8 cellular contexts compared by ENCODE assay signal in the genomic region with DNA sequence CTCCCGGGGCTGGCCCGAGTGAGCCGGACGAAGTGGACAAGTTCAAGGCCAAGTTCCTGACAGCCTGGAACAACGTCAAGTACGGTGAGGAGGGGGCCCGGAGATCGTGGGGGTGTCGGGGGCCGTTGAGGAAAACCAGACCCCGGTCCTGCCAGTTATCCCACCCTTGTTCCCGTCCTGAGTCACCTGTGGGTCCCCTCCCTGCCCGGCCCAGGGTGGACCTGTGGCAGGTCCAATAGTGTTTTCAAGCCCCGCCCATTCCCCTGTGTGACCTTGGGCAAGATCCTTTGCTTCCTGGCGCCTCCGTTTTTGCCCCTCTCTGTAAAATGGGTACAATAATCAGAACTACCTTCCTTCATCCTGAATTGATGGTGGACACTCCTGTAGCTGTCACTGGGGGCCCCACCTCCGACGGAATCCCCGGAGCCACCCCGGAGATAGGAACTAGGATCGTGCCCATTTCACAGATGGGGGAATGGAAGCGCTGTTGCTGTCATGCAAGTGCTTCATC. TPM values are rescaled to one million over a fixed set of nuclear protein-coding genes. Genes with fewer than 3 reads are reported as not detected.
DNase-seq lines count a peak whose midpoint lies in the region; FAIRE-seq and TF ChIP-seq lines count a peak whose summit lies in the region.

No MANE protein-coding gene starts in this region.

- peaks cover 9% of the 10 kb centered on the region for H3K36me3 Mint-ChIP-seq in stimulated activated naive CD8-positive, alpha-beta T cell treated with anti-CD3 and anti-CD28 coated beads, Interleukin-15, Interleukin-2, amounts not matched to agents 100 ng/mL and 50 ng/mL, for 24 hours (ENCODE audit: low read depth)

- H3K9me3 ChIP-seq in ascending aorta (no peaks in the 10 kb centered on the region), keratinocyte (ENCODE audit: control insufficient read depth, low read depth, low read length) (no peaks in the 10 kb centered on the region)

- peaks cover 6% of the 10 kb centered on the region for H3K27me3 Mint-ChIP-seq in stimulated activated naive CD8-positive, alpha-beta T cell treated with anti-CD3 and anti-CD28 coated beads, Interleukin-15, Interleukin-2, amounts not matched to agents 100 ng/mL and 50 ng/mL, for 24 hours

- peak; percentile 15 for DNase-seq in NCI-H2029 (lab: John Stamatoyannopoulos, UW)
- no peak for DNase-seq in NCI-H2029 treated with DMSO at 0.1 percent for 48 hours (lab: John Stamatoyannopoulos, UW)
- no peak for DNase-seq in Jurkat, Clone E6-1 (ENCODE audit: low read depth, low spot score)
- no peak for DNase-seq in ascending aorta (ENCODE audit: low spot score in 2 of 2)
- no peak for DNase-seq in keratinocyte (ENCODE audit: low read depth, low spot score)
- DNase-seq in GDM1 (lab: John Stamatoyannopoulos, UW) = no peak
- no peak for DNase-seq in cortex of kidney (lab: John Stamatoyannopoulos, UW)

- peak overlapping the region; percentile 62 for H3K27ac Mint-ChIP-seq in stimulated activated naive CD8-positive, alpha-beta T cell treated with anti-CD3 and anti-CD28 coated beads, Interleukin-15, Interleukin-2, amounts not matched to agents 100 ng/mL and 50 ng/mL, for 24 hours

- H3K9me3 Mint-ChIP-seq in stimulated activated naive CD8-positive, alpha-beta T cell treated with anti-CD3 and anti-CD28 coated beads, Interleukin-15, Interleukin-2, amounts not matched to agents 100 ng/mL and 50 ng/mL, for 24 hours = no peaks in the 10 kb centered on the region

- H3K4me2 ChIP-seq in keratinocyte (ENCODE audit: control insufficient read depth, extremely low read depth, insufficient read depth, low read depth, low read length) = peak overlapping the region; percentile 61

- no peak for TF ChIP-seq CTCF in ascending aorta (IDR thresholded peaks at IDR 0.05)
- no peak for TF ChIP-seq CTCF in keratinocyte (optimal IDR thresholded peaks at IDR 0.05 in 1 of 3, IDR thresholded peaks at IDR 0.05 in 1 of 3, conservative IDR thresholded peaks at IDR 0.05 in 1 of 3; ENCODE audit: extremely low read depth in 1 of 3, insufficient read depth in 2 of 3, low read length in 3 of 3)

- H3K9me1 ChIP-seq in keratinocyte (ENCODE audit: control insufficient read depth, extremely low read depth, insufficient read depth, low read length) = no peaks in the 10 kb centered on the region

- H3K4me1 ChIP-seq in ascending aorta (peaks cover 10 to 14% of the 10 kb centered on the region in 2 donors), keratinocyte (ENCODE audit: control insufficient read depth, extremely low read depth, insufficient read depth, low read length) (peaks cover 9% of the 10 kb centered on the region)

- peaks cover 10% of the 10 kb centered on the region for H3K79me2 ChIP-seq in keratinocyte (ENCODE audit: control insufficient read depth, insufficient read depth, low read length)

- H3K36me3 ChIP-seq in ascending aorta (peaks cover 13 to 20% of the 10 kb centered on the region in 2 donors), keratinocyte (ENCODE audit: control insufficient read depth in 2 of 2, extremely low read depth in 1 of 2, insufficient read depth in 2 of 2, low read length in 2 of 2) (peaks cover 9 to 10% of the 10 kb centered on the region in 2 experiments)

- peak overlapping the region; percentile 87 for H3K4me3 Mint-ChIP-seq in stimulated activated naive CD8-positive, alpha-beta T cell treated with anti-CD3 and anti-CD28 coated beads, Interleukin-15, Interleukin-2, amounts not matched to agents 100 ng/mL and 50 ng/mL, for 24 hours

- dilution Hi-C loops in keratinocyte (cut with MboI; ENCODE audit: extremely low pct_ligation_motif_present, low sequenced_read_pairs) = no loop called here

- peak overlapping the region; percentile 52 for H2AFZ ChIP-seq in keratinocyte (ENCODE audit: control insufficient read depth, low read length)

- H3K27me3 ChIP-seq in ascending aorta (no peaks in the 10 kb centered on the region), keratinocyte (ENCODE audit: control insufficient read depth, extremely low read depth, insufficient read depth, low read length) (no peaks in the 10 kb centered on the region)

- H3K4me3 ChIP-seq in Jurkat, Clone E6-1 (ENCODE audit: low read length) = peak overlapping the region; percentile 92
- H3K4me3 ChIP-seq in ascending aorta (peak overlapping the region; percentile 98 to 100), keratinocyte (ENCODE audit: control insufficient read depth in 2 of 3, extremely low read depth in 1 of 3, insufficient read depth in 2 of 3, low read depth in 1 of 3, low read length in 3 of 3) (peak overlapping the region; percentile 61 to 86 (median 68))

- FAIRE-seq in keratinocyte (lab: Jason Lieb, UNC) = no peak

- peaks cover 10% of the 10 kb centered on the region for H3K4me1 Mint-ChIP-seq in stimulated activated naive CD8-positive, alpha-beta T cell treated with anti-CD3 and anti-CD28 coated beads, Interleukin-15, Interleukin-2, amounts not matched to agents 100 ng/mL and 50 ng/mL, for 24 hours (ENCODE audit: low read depth)

- intact Hi-C loops in ascending aorta (cut with DNase I) = no loop called here

- no peaks in the 10 kb centered on the region for H4K20me1 ChIP-seq in keratinocyte (ENCODE audit: control insufficient read depth, extremely low read depth, insufficient read depth, low read length)

- H3K9ac ChIP-seq in keratinocyte (ENCODE audit: control insufficient read depth, extremely low read depth, insufficient read depth, low read length) = peak overlapping the region; percentile 82

- H3K27ac ChIP-seq in ascending aorta = peak overlapping the region; percentile 89 to 90
- H3K27ac ChIP-seq in keratinocyte (ENCODE audit: control insufficient read depth, insufficient read depth, low read length) = peak overlapping the region; percentile 43

RNA-seq across cellular contexts. Expression of a gene that starts 0.6 kb away (rescaled TPM):
- polyA plus RNA-seq in Jurkat, Clone E6-1 (2012; ENCODE audit: insufficient read depth, insufficient read length) = 45.7 TPM
- 11.0 TPM for total RNA-seq in ascending aorta
- polyA plus RNA-seq in keratinocyte = 12.6 to 17.9 TPM (median 15.5 TPM) in 3 replicates
- polyA plus RNA-seq in keratinocyte (2011; ENCODE audit: low read depth) = 6.1 TPM
- polyA plus RNA-seq in keratinocyte (2011; cell fraction: cytosol; rRNA removed) = 12.4 and 19.5 TPM in 2 replicates
- 22.0 and 29.4 TPM in 2 replicates for polyA plus RNA-seq in keratinocyte (2011; cell fraction: nucleus; rRNA removed)
- polyA plus RNA-seq in keratinocyte (2012; ENCODE audit: low replicate concordance) = 19.0 and 37.1 TPM in 2 replicates
- polyA minus RNA-seq in keratinocyte = 8.8 to 43.4 TPM (median 16.2 TPM) in 3 replicates
- polyA minus RNA-seq in keratinocyte (2011; cell fraction: cytosol; rRNA and poly(A)+ RNA removed) = 30.3 TPM
- polyA minus RNA-seq in keratinocyte (2011; cell fraction: nucleus; rRNA and poly(A)+ RNA removed) = 9.8 and 10.8 TPM in 2 replicates

RNA-seq across cellular contexts. Expression of a gene that starts 21.5 kb away (rescaled TPM):
- polyA plus RNA-seq in Jurkat, Clone E6-1 (2012; ENCODE audit: insufficient read depth, insufficient read length) = 89.3 TPM
- 21.9 TPM for total RNA-seq in ascending aorta
- polyA plus RNA-seq in keratinocyte = 13.4 to 19.0 TPM (median 13.5 TPM) in 3 replicates
- 48.2 TPM for polyA plus RNA-seq in keratinocyte (2011; ENCODE audit: low read depth)
- 7.6 and 12.7 TPM in 2 replicates for polyA plus RNA-seq in keratinocyte (2011; cell fraction: cytosol; rRNA removed)
- 41.0 and 42.6 TPM in 2 replicates for polyA plus RNA-seq in keratinocyte (2011; cell fraction: nucleus; rRNA removed)
- 12.5 and 20.2 TPM in 2 replicates for polyA plus RNA-seq in keratinocyte (2012; ENCODE audit: low replicate concordance)
- 4.5 to 7.4 TPM (median 5.3 TPM) in 3 replicates for polyA minus RNA-seq in keratinocyte
- polyA minus RNA-seq in keratinocyte (2011; cell fraction: cytosol; rRNA and poly(A)+ RNA removed) = 13.8 TPM
- polyA minus RNA-seq in keratinocyte (2011; cell fraction: nucleus; rRNA and poly(A)+ RNA removed) = 8.1 and 9.8 TPM in 2 replicates

RNA-seq across cellular contexts. Expression of a gene that starts 24.5 kb away (rescaled TPM):
- polyA plus RNA-seq in Jurkat, Clone E6-1 (2012; ENCODE audit: insufficient read depth, insufficient read length) = 69.7 TPM
- total RNA-seq in ascending aorta = 20.3 TPM
- polyA plus RNA-seq in keratinocyte = 3.9 to 7.3 TPM (median 6.8 TPM) in 3 replicates
- 1.9 TPM for polyA plus RNA-seq in keratinocyte (2011; ENCODE audit: low read depth)
- 4.1 and 8.0 TPM in 2 replicates for polyA plus RNA-seq in keratinocyte (2011; cell fraction: cytosol; rRNA removed)
- polyA plus RNA-seq in keratinocyte (2011; cell fraction: nucleus; rRNA removed) = 4.1 and 5.0 TPM in 2 replicates
- polyA plus RNA-seq in keratinocyte (2012; ENCODE audit: low replicate concordance) = 4.8 and 13.1 TPM in 2 replicates
- 2.5 to 6.5 TPM (median 2.8 TPM) in 3 replicates for polyA minus RNA-seq in keratinocyte
- polyA minus RNA-seq in keratinocyte (2011; cell fraction: cytosol; rRNA and poly(A)+ RNA removed) = 10.0 TPM
- 0.93 and 0.95 TPM in 2 replicates for polyA minus RNA-seq in keratinocyte (2011; cell fraction: nucleus; rRNA and poly(A)+ RNA removed)

RNA-seq across cellular contexts. Expression of a gene that starts 27.1 kb away (rescaled TPM):
- polyA plus RNA-seq in Jurkat, Clone E6-1 (2012; ENCODE audit: insufficient read depth, insufficient read length) = not detected
- total RNA-seq in ascending aorta = 3.1 TPM
- 9.4 to 10.5 TPM (median 10.3 TPM) in 3 replicates for polyA plus RNA-seq in keratinocyte
- 47.8 TPM for polyA plus RNA-seq in keratinocyte (2011; ENCODE audit: low read depth)
- polyA plus RNA-seq in keratinocyte (2011; cell fraction: cytosol; rRNA removed) = 3.5 and 5.5 TPM in 2 replicates
- 15.9 and 17.3 TPM in 2 replicates for polyA plus RNA-seq in keratinocyte (2011; cell fraction: nucleus; rRNA removed)
- 10.9 and 26.2 TPM in 2 replicates for polyA plus RNA-seq in keratinocyte (2012; ENCODE audit: low replicate concordance)
- 2.2 to 4.1 TPM (median 3.0 TPM) in 3 replicates for polyA minus RNA-seq in keratinocyte
- 20.5 TPM for polyA minus RNA-seq in keratinocyte (2011; cell fraction: cytosol; rRNA and poly(A)+ RNA removed)
- 16.1 and 16.9 TPM in 2 replicates for polyA minus RNA-seq in keratinocyte (2011; cell fraction: nucleus; rRNA and poly(A)+ RNA removed)

RNA-seq across cellular contexts. Expression of a gene that starts 41.1 kb away (rescaled TPM):
- 116 TPM for polyA plus RNA-seq in Jurkat, Clone E6-1 (2012; ENCODE audit: insufficient read depth, insufficient read length)
- 57.8 TPM for total RNA-seq in ascending aorta
- 29.6 to 46.2 TPM (median 35.8 TPM) in 3 replicates for polyA plus RNA-seq in keratinocyte
- polyA plus RNA-seq in keratinocyte (2011; ENCODE audit: low read depth) = 72.0 TPM
- polyA plus RNA-seq in keratinocyte (2011; cell fraction: cytosol; rRNA removed) = 29.6 and 38.7 TPM in 2 replicates
- polyA plus RNA-seq in keratinocyte (2011; cell fraction: nucleus; rRNA removed) = 30.4 and 36.2 TPM in 2 replicates
- 39.7 and 41.5 TPM in 2 replicates for polyA plus RNA-seq in keratinocyte (2012; ENCODE audit: low replicate concordance)
- 84.3 to 118 TPM (median 110 TPM) in 3 replicates for polyA minus RNA-seq in keratinocyte
- 87.5 TPM for polyA minus RNA-seq in keratinocyte (2011; cell fraction: cytosol; rRNA and poly(A)+ RNA removed)
- 20.8 and 23.4 TPM in 2 replicates for polyA minus RNA-seq in keratinocyte (2011; cell fraction: nucleus; rRNA and poly(A)+ RNA removed)
